Comparison of ENCODE assay signal across 8 cellular contexts in genomic region chr10:26697922-26698608, GRCh38. TPM values are rescaled to one million over a fixed set of nuclear protein-coding genes. Genes with fewer than 3 reads are reported as not detected.
DNase-seq lines count a peak whose midpoint lies in the region; ATAC-seq lines count a peak whose summit lies in the region.

No MANE protein-coding gene starts in this region.

- H3K27me3 Mint-ChIP-seq in activated T-helper 17 cell treated with anti-CD3 and anti-CD28 coated beads, Interleukin-2, amount 50 U/mL, for 72 hours, result no peaks in the 10 kb centered on the region
- H3K27me3 Mint-ChIP-seq in stimulated activated naive CD8-positive, alpha-beta T cell treated with anti-CD3 and anti-CD28 coated beads, Interleukin-15, amount 100 ng/mL, for 72 hours, result no peaks in the 10 kb centered on the region

- no peaks in the 10 kb centered on the region for H3K36me3 ChIP-seq in GM23248 (ENCODE audit: low read depth)

- DNase-seq in ACHN (peak; percentile 3), GM23248 (peak; percentile 28), iPS-NIHi7 (ENCODE audit: extremely low spot score) (peak; percentile 22), mucosa of gallbladder (ENCODE audit: low spot score) (no peak)
- DNase-seq in stimulated activated naive CD8-positive, alpha-beta T cell treated with anti-CD3 and anti-CD28 coated beads, Interleukin-15, amount 100 ng/mL, for 72 hours, result no peak

- no peaks in the 10 kb centered on the region for H3K9me3 ChIP-seq in GM23248 (ENCODE audit: low read depth)

- H3F3A ChIP-seq in GM23248 (ENCODE audit: insufficient read depth), result no peaks in the 10 kb centered on the region

- H3K4me1 ChIP-seq in GM23248 (ENCODE audit: insufficient read depth), result peaks cover 8% of the 10 kb centered on the region

- H3K27ac ChIP-seq in GM23248, result no peak overlapping the region; the same call in 1 of the 2 replicates

- peaks cover 17% of the 10 kb centered on the region for H3K4me1 Mint-ChIP-seq in activated T-helper 17 cell treated with anti-CD3 and anti-CD28 coated beads, Interleukin-2, amount 50 U/mL, for 72 hours
- H3K4me1 Mint-ChIP-seq in stimulated activated naive CD8-positive, alpha-beta T cell treated with anti-CD3 and anti-CD28 coated beads, Interleukin-15, amount 100 ng/mL, for 72 hours, result peaks cover 47% of the 10 kb centered on the region

- peaks cover 55% of the 10 kb centered on the region for H3K79me2 ChIP-seq in GM23248 (ENCODE audit: insufficient read depth)

- no peaks in the 10 kb centered on the region for H3K9me3 Mint-ChIP-seq in activated T-helper 17 cell treated with anti-CD3 and anti-CD28 coated beads, Interleukin-2, amount 50 U/mL, for 72 hours
- no peaks in the 10 kb centered on the region for H3K9me3 Mint-ChIP-seq in stimulated activated naive CD8-positive, alpha-beta T cell treated with anti-CD3 and anti-CD28 coated beads, Interleukin-15, amount 100 ng/mL, for 72 hours

- H3K9ac ChIP-seq in GM23248, result peak overlapping the region; percentile 79

- no peaks in the 10 kb centered on the region for H3K9me2 ChIP-seq in GM23248 (ENCODE audit: insufficient read depth)

- H2AFZ ChIP-seq in GM23248, result peak overlapping the region; percentile 96

- peaks cover 44% of the 10 kb centered on the region for H3K36me3 Mint-ChIP-seq in activated T-helper 17 cell treated with anti-CD3 and anti-CD28 coated beads, Interleukin-2, amount 50 U/mL, for 72 hours (ENCODE audit: low read depth)

- H3K4me3 Mint-ChIP-seq in activated T-helper 17 cell treated with anti-CD3 and anti-CD28 coated beads, Interleukin-2, amount 50 U/mL, for 72 hours, result peak overlapping the region; percentile 93
- peak overlapping the region; percentile 99 to 100 for H3K4me3 Mint-ChIP-seq in stimulated activated naive CD8-positive, alpha-beta T cell treated with anti-CD3 and anti-CD28 coated beads, Interleukin-15, amount 100 ng/mL, for 72 hours

- no peaks in the 10 kb centered on the region for H4K20me1 ChIP-seq in GM23248 (ENCODE audit: insufficient read depth)

- H3K27ac Mint-ChIP-seq in activated T-helper 17 cell treated with anti-CD3 and anti-CD28 coated beads, Interleukin-2, amount 50 U/mL, for 72 hours, result peak overlapping the region; percentile 91
- peak overlapping the region; percentile 95 to 98 for H3K27ac Mint-ChIP-seq in stimulated activated naive CD8-positive, alpha-beta T cell treated with anti-CD3 and anti-CD28 coated beads, Interleukin-15, amount 100 ng/mL, for 72 hours

- 1% methylated on average over 37 to 42 of the region's 42 CpGs for WGBS in GM23248 (ENCODE audit: low coverage in 1 of 2, low lambda C conversion rate in 2 of 2, missing lambda C conversion rate in 2 of 2), 2 experiments

- ATAC-seq in activated T-helper 17 cell treated with anti-CD3 and anti-CD28 coated beads, Interleukin-2, amount 50 U/mL, for 72 hours (replicated peaks), result no peak
- ATAC-seq in stimulated activated naive CD8-positive, alpha-beta T cell treated with anti-CD3 and anti-CD28 coated beads, Interleukin-15, amount 100 ng/mL, for 72 hours, result no peak
- ATAC-seq in GM19463 (IDR thresholded peaks at IDR 0.05; ENCODE audit: unreplicated experiment) (no peak), HG02840 (IDR thresholded peaks at IDR 0.05; ENCODE audit: low FRiP score, unreplicated experiment) (no peak)

- H3K4me3 ChIP-seq in GM23248, result peak overlapping the region; percentile 93

- in situ Hi-C loops in ACHN (cut with HindIII; ENCODE audit: low pct_ligation_motif_present, low pct_unique_long_range_greater_than_20kb, low sequenced_read_pairs) (no loop called here), GM23248 (cut with MboI) (loop anchor here (25.0 kb wide), 1 partner anchor 361 kb away; no protein-coding TSS in a partner anchor)

- H3K4me2 ChIP-seq in GM23248 (ENCODE audit: unreplicated experiment), result peak overlapping the region; percentile 87

- no peaks in the 10 kb centered on the region for H3K27me3 ChIP-seq in GM23248 (replicated peaks; ENCODE audit: insufficient read depth)

RNA-seq across cellular contexts. Expression of gene PDSS1, which starts 0.6 kb away (rescaled TPM):
- 4.0 and 5.1 TPM in 2 replicates for total RNA-seq in GM23248 (2014; rRNA removed; shearing (Covaris generic))
- 7.2 and 7.3 TPM in 2 replicates for polyA plus RNA-seq in GM23248 (2016; fragmentation: Nextera tagmentation; extraction: Ambion mirVana)
- 10 to 100 TPM; 10.9 to 32.1 TPM for total RNA-seq in activated T-helper 17 cell treated with anti-CD3 and anti-CD28 coated beads, Interleukin-2, amount 50 U/mL, for 72 hours
- 4.1 TPM for total RNA-seq in mucosa of gallbladder

Comparison
In these comparisons a context has a peak if more than half of its experiments do, and no peak if none do; other contexts are left out.
1. DNase-seq: peak in ACHN (single experiment), GM23248 (single experiment) and iPS-NIHi7 (single experiment); none in stimulated activated naive CD8-positive, alpha-beta T cell treated with anti-CD3 and anti-CD28 coated beads, Interleukin-15, amount 100 ng/mL, for 72 hours (0 of 2) and mucosa of gallbladder (single experiment).